ENCODE assay signal across 34 cellular contexts in the genomic region with DNA sequence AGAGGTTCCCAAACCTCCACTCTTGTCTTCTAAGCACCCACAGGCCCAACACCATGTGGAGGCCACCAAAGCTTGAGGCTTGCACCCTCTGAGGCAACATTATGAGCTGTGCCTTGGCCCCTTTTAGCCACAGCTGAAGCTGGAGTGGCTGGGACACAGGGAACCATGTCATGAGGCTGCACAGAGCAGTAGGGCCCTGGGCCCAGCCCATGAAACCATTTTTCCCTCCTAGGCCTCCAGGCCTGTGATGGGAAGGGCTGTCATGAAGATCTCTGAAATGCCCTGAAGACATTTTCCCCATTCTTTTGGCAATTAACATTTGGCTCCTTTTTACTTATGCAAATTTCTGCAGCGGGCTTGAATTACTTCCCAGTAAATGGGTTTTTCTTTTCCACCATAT. TPM values are rescaled to one million over a fixed set of nuclear protein-coding genes. Genes with fewer than 3 reads are reported as not detected.
"Had no signal": no experiment of that assay in that cellular context is flagged by ENCODE, and none has a peak within 500 bp of the region (broad histone marks: within the 10 kb centered on the region; RNA-seq: fewer than 3 reads in every experiment).

No MANE protein-coding gene starts in this region.

- H3K27me3 ChIP-seq: stomach, suprapubic skin, testis, thyroid gland, tibial artery, transverse colon, upper lobe of left lung, upper lobe of right lung, uterus, vagina had no signal

- H3K4me1 Mint-ChIP-seq: stimulated activated effector memory CD8-positive, alpha-beta T cell treated with anti-CD3 and anti-CD28 coated beads, Interleukin-12 subunit alpha, Interleukin-12 subunit beta, amount 100 ng/mL, for 72 hours; stimulated activated memory B cell treated with anti-CD40 and anti-IgM and Interleukin-4, amounts not matched to agents 10 μg/mL and 1 μg/mL and 100 μg/mL, for 72 hours; stimulated activated naive B cell treated with anti-CD40 and anti-IgM and Interleukin-4, amounts not matched to agents 10 μg/mL and 1 μg/mL and 100 μg/mL, for 72 hours; stimulated activated naive CD8-positive, alpha-beta T cell treated with anti-CD3 and anti-CD28 coated beads, Interleukin-15, amount 100 ng/mL, for 72 hours had no signal

- H3K4me3 ChIP-seq: stomach, suprapubic skin, testis, thoracic aorta, thyroid gland, tibial artery, tibial nerve, transverse colon, upper lobe of left lung, upper lobe of right lung, uterus, vagina had no signal

- H3K4me3 Mint-ChIP-seq: stimulated activated effector memory CD8-positive, alpha-beta T cell treated with anti-CD3 and anti-CD28 coated beads, Interleukin-12 subunit alpha, Interleukin-12 subunit beta, amount 100 ng/mL, for 72 hours; stimulated activated memory B cell treated with anti-CD40 and anti-IgM and Interleukin-4, amounts not matched to agents 10 μg/mL and 1 μg/mL and 100 μg/mL, for 72 hours; stimulated activated naive B cell treated with anti-CD40 and anti-IgM and Interleukin-4, amounts not matched to agents 10 μg/mL and 1 μg/mL and 100 μg/mL, for 72 hours; stimulated activated naive CD8-positive, alpha-beta T cell treated with anti-CD3 and anti-CD28 coated beads, Interleukin-15, amount 100 ng/mL, for 72 hours; stimulated activated naive CD8-positive, alpha-beta T cell treated with anti-CD3 and anti-CD28 coated beads, Interleukin-15, Interleukin-2, amounts not matched to agents 100 ng/mL and 50 ng/mL, for 24 hours; type B pancreatic cell had no signal

- H3K36me3 Mint-ChIP-seq: stimulated activated effector memory CD8-positive, alpha-beta T cell treated with anti-CD3 and anti-CD28 coated beads, Interleukin-12 subunit alpha, Interleukin-12 subunit beta, amount 100 ng/mL, for 72 hours; stimulated activated memory B cell treated with anti-CD40 and anti-IgM and Interleukin-4, amounts not matched to agents 10 μg/mL and 1 μg/mL and 100 μg/mL, for 72 hours; stimulated activated naive B cell treated with anti-CD40 and anti-IgM and Interleukin-4, amounts not matched to agents 10 μg/mL and 1 μg/mL and 100 μg/mL, for 72 hours had no signal

- FAIRE-seq: urothelium cell line had no signal

- H3K27ac ChIP-seq: stomach, suprapubic skin, testis, thoracic aorta, thyroid gland, tibial artery, tibial nerve, transverse colon, upper lobe of left lung, upper lobe of right lung, uterus, vagina had no signal

- H3K27me3 Mint-ChIP-seq: stimulated activated memory B cell treated with anti-CD40 and anti-IgM and Interleukin-4, amounts not matched to agents 10 μg/mL and 1 μg/mL and 100 μg/mL, for 72 hours; stimulated activated naive B cell treated with anti-CD40 and anti-IgM and Interleukin-4, amounts not matched to agents 10 μg/mL and 1 μg/mL and 100 μg/mL, for 72 hours; stimulated activated naive CD8-positive, alpha-beta T cell treated with anti-CD3 and anti-CD28 coated beads, Interleukin-15, amount 100 ng/mL, for 72 hours; stimulated activated naive CD8-positive, alpha-beta T cell treated with anti-CD3 and anti-CD28 coated beads, Interleukin-15, Interleukin-2, amounts not matched to agents 100 ng/mL and 50 ng/mL, for 24 hours; type B pancreatic cell had no signal

- H3K36me3 ChIP-seq: stomach, suprapubic skin, thoracic aorta, thyroid gland, tibial artery, transverse colon, upper lobe of left lung, upper lobe of right lung, uterus, vagina had no signal

- H3K27ac Mint-ChIP-seq: stimulated activated effector memory CD8-positive, alpha-beta T cell treated with anti-CD3 and anti-CD28 coated beads, Interleukin-12 subunit alpha, Interleukin-12 subunit beta, amount 100 ng/mL, for 72 hours; stimulated activated memory B cell treated with anti-CD40 and anti-IgM and Interleukin-4, amounts not matched to agents 10 μg/mL and 1 μg/mL and 100 μg/mL, for 72 hours; stimulated activated naive B cell treated with anti-CD40 and anti-IgM and Interleukin-4, amounts not matched to agents 10 μg/mL and 1 μg/mL and 100 μg/mL, for 72 hours; stimulated activated naive CD8-positive, alpha-beta T cell treated with anti-CD3 and anti-CD28 coated beads, Interleukin-15, amount 100 ng/mL, for 72 hours; stimulated activated naive CD8-positive, alpha-beta T cell treated with anti-CD3 and anti-CD28 coated beads, Interleukin-15, Interleukin-2, amounts not matched to agents 100 ng/mL and 50 ng/mL, for 24 hours; type B pancreatic cell had no signal

- H3K9me3 ChIP-seq: suprapubic skin, testis, thoracic aorta, thyroid gland, transverse colon, upper lobe of right lung, uterus had no signal

- DNase-seq: stimulated activated CD4-positive, alpha-beta T cell treated with anti-CD3 and anti-CD28 coated beads, Interleukin-2, amount 100 ng/mL, for 48 hours; stimulated activated CD4-positive, alpha-beta T cell treated with anti-CD3 and anti-CD28 coated beads, Interleukin-4, amount 100 ng/mL, for 1 hour; stimulated activated CD4-positive, alpha-beta T cell treated with anti-CD3 and anti-CD28 coated beads, Interleukin-4, amount 100 ng/mL, for 24 hours; stimulated activated CD4-positive, alpha-beta T cell treated with anti-CD3 and anti-CD28 coated beads, Interleukin-4, amount 100 ng/mL, for 4 hours; stimulated activated CD8-positive, alpha-beta memory T cell treated with anti-CD3 and anti-CD28 coated beads, Interleukin-4, amount 100 ng/mL, for 48 hours; stimulated activated naive B cell treated with anti-CD40 and anti-IgM and Interleukin-4, amounts not matched to agents 10 μg/mL and 1 μg/mL and 100 μg/mL, for 72 hours; stimulated activated naive CD4-positive, alpha-beta T cell; stimulated activated naive CD4-positive, alpha-beta T cell treated with Interleukin-2 at 50 U/mL for 16 hours; stimulated activated naive CD8-positive, alpha-beta T cell treated with anti-CD3 and anti-CD28 coated beads, Interleukin-15, amount 100 ng/mL, for 72 hours; stimulated activated naive CD8-positive, alpha-beta T cell treated with anti-CD3 and anti-CD28 coated beads, Interleukin-15, Interleukin-2, amounts not matched to agents 100 U/mL and 50 U/mL, for 24 hours; stomach; substantia nigra; testis; thyroid gland; tibial artery; transverse colon; trophoblast cell; upper lobe of left lung; upper lobe of right lung; uterus had no signal

- ATAC-seq: stimulated activated effector memory CD8-positive, alpha-beta T cell treated with anti-CD3 and anti-CD28 coated beads, Interleukin-12 subunit alpha, Interleukin-12 subunit beta, amount 100 ng/mL, for 72 hours; stimulated activated memory B cell treated with anti-CD40 and anti-IgM and Interleukin-4, amounts not matched to agents 10 μg/mL and 1 μg/mL and 100 μg/mL, for 72 hours; stimulated activated naive B cell treated with anti-CD40 and anti-IgM and Interleukin-4, amounts not matched to agents 10 μg/mL and 1 μg/mL and 100 μg/mL, for 72 hours; stimulated activated naive CD8-positive, alpha-beta T cell treated with anti-CD3 and anti-CD28 coated beads, Interleukin-15, amount 100 ng/mL, for 72 hours; stimulated activated naive CD8-positive, alpha-beta T cell treated with anti-CD3 and anti-CD28 coated beads, Interleukin-15, Interleukin-2, amounts not matched to agents 100 U/mL and 50 U/mL, for 24 hours; upper lobe of right lung had no signal

- H3K4me1 ChIP-seq: stomach, suprapubic skin, testis, thyroid gland, tibial artery, tibial nerve, transverse colon, upper lobe of left lung, upper lobe of right lung, uterus, vagina had no signal

RNA-seq across cellular contexts. Expression of a gene that starts 14.8 kb away (rescaled TPM):
- total RNA-seq: stomach, subcutaneous adipose tissue, suprapubic skin, temporal lobe, thoracic aorta, thyroid gland, tibial nerve, transverse colon, upper lobe of left lung, upper lobe of right lung, ureter, urinary bladder, uterus, vagina had no signal
- polyA plus RNA-seq: stomach, thymus, urinary bladder had no signal
